19 cellular contexts compared by ENCODE assay signal in genomic region chr2:141260895-141261294, GRCh38.
DNase-seq lines count a peak whose midpoint lies in the region; ATAC-seq, FAIRE-seq and TF ChIP-seq lines count a peak whose summit lies in the region.
"Had no signal": no experiment of that assay in that cellular context is flagged by ENCODE, and none has a peak within 500 bp of the region (broad histone marks: within the 10 kb centered on the region; RNA-seq: fewer than 3 reads in every experiment).

No MANE protein-coding gene starts in this region.

- H3K79me2 ChIP-seq in HepG2 (ENCODE audit: insufficient read depth, low read length), result no peaks in the 10 kb centered on the region

- no peak overlapping the region for H2AK5ac ChIP-seq in neuronal stem cell (ENCODE audit: low read depth, low read length)

- H2BK5ac ChIP-seq in neuronal stem cell (ENCODE audit: low read length), result no peak overlapping the region

- TF ChIP-seq CTCF in HepG2 (CRISPR knock-in tag; IDR thresholded peaks at IDR 0.05) (no peak), right lobe of liver (IDR thresholded peaks at IDR 0.05) (no peak), MCF 10A (IDR thresholded peaks at IDR 0.05; ENCODE audit: unreplicated experiment) (no peak)

- no peak overlapping the region for H3K14ac ChIP-seq in neuronal stem cell (ENCODE audit: low read length)

- no peak overlapping the region for H4K91ac ChIP-seq in neuronal stem cell (ENCODE audit: low read depth, low read length, poor library complexity)

- H2AFZ ChIP-seq in HepG2 (ENCODE audit: low read length) (no peak overlapping the region), neuronal stem cell (ENCODE audit: low read length) (peak overlapping the region; percentile 1)

- TF ChIP-seq RAD21 in HepG2 (CRISPR knock-in tag; IDR thresholded peaks at IDR 0.05), result no peak

- no peak overlapping the region for H3K18ac ChIP-seq in neuronal stem cell (ENCODE audit: low read length)

- no peak for ATAC-seq in HepG2
- ATAC-seq in right lobe of liver, result no peak
- no peak for ATAC-seq in GM18858 (IDR thresholded peaks at IDR 0.05; ENCODE audit: unreplicated experiment)
- ATAC-seq: HCT116 had no signal

- TF ChIP-seq POLR2A in HepG2 (IDR thresholded peaks at IDR 0.05; ENCODE audit: insufficient read depth in 1 of 2, low read depth in 2 of 2, low read length in 2 of 2) (no peak), right lobe of liver (IDR thresholded peaks at IDR 0.05) (no peak)

- H3K9ac ChIP-seq in HepG2 (ENCODE audit: insufficient read depth, low read depth, low read length) (no peak overlapping the region), neuronal stem cell (ENCODE audit: low read depth, low read length, poor library complexity) (no peak overlapping the region)
- H3K9ac ChIP-seq: BLaER1 had no signal

- H3K36me3 ChIP-seq in HepG2 (replicated peaks in 1 of 2; ENCODE audit: control insufficient read depth in 1 of 2, insufficient read depth in 2 of 2, low read length in 2 of 2), result no peaks in the 10 kb centered on the region
- no peaks in the 10 kb centered on the region for H3K36me3 ChIP-seq in right lobe of liver
- H3K36me3 ChIP-seq in neuronal stem cell (replicated peaks in 1 of 2; ENCODE audit: control insufficient read depth in 2 of 2, insufficient read depth in 2 of 2, low read length in 2 of 2), result no peaks in the 10 kb centered on the region
- H3K36me3 ChIP-seq: BLaER1 had no signal

- no peak overlapping the region for H2BK12ac ChIP-seq in neuronal stem cell (ENCODE audit: low read length)

- H3K27me3 ChIP-seq in HepG2 (ENCODE audit: control insufficient read depth in 1 of 2, insufficient read depth in 2 of 2, low read length in 2 of 2), result no peaks in the 10 kb centered on the region
- H3K27me3 ChIP-seq in right lobe of liver, result no peaks in the 10 kb centered on the region
- no peaks in the 10 kb centered on the region for H3K27me3 ChIP-seq in neuronal stem cell (ENCODE audit: control insufficient read depth in 3 of 3, insufficient read depth in 3 of 3, low read depth in 1 of 3, low read length in 3 of 3)
- H3K27me3 ChIP-seq: BLaER1 had no signal

- no peak overlapping the region for H3K27ac Mint-ChIP-seq in MCF 10A (ENCODE audit: low read depth, unreplicated experiment)
- H3K27ac Mint-ChIP-seq: CD14-positive monocyte; CD4-positive, alpha-beta memory T cell; HFFc6 had no signal

- intact Hi-C loops in HepG2 (cut with micrococcal nuclease; ENCODE audit: unreplicated experiment), result no loop called here
- intact Hi-C loops in right lobe of liver (cut with DNase I), result no loop called here
- intact Hi-C loops in MCF 10A (cut with micrococcal nuclease), result loop anchor here (1.0 kb wide), 1 partner anchor 10 kb away; no protein-coding TSS in a partner anchor

- FAIRE-seq in HepG2 (lab: Jason Lieb, UNC), result no peak

- CTCF ChIA-PET in HepG2 (lab: Yijun Ruan, JAX; ENCODE audit: low intra/inter-chr PET ratio, low total read pairs), result no interaction called here
- CTCF ChIA-PET in MCF 10A (lab: Yijun Ruan, JAX), result no interaction called here

- H3K79me1 ChIP-seq in neuronal stem cell (ENCODE audit: low read depth, low read length), result no peaks in the 10 kb centered on the region

- H3K9me3 Mint-ChIP-seq in MCF 10A (ENCODE audit: unreplicated experiment), result no peaks in the 10 kb centered on the region

- H3K4me1 ChIP-seq in HepG2 (ENCODE audit: insufficient read depth, low read length), result no peaks in the 10 kb centered on the region
- H3K4me1 ChIP-seq in right lobe of liver, result no peaks in the 10 kb centered on the region
- no peaks in the 10 kb centered on the region for H3K4me1 ChIP-seq in neuronal stem cell (ENCODE audit: control insufficient read depth in 2 of 2, insufficient read depth in 1 of 2, low read depth in 1 of 2, low read length in 2 of 2)
- H3K4me1 ChIP-seq: BLaER1 had no signal

- H3K27ac ChIP-seq in HepG2 (ENCODE audit: extremely low read length, insufficient read depth, low read length) (no peak overlapping the region), right lobe of liver (no peak overlapping the region), neuronal stem cell (replicated peaks; ENCODE audit: low read length) (no peak overlapping the region)
- H3K27ac ChIP-seq: BLaER1, HL-60 had no signal

- peak; percentile 9 for DNase-seq in NCI-H2171 treated with DMSO at 0.1 percent for 48 hours (lab: John Stamatoyannopoulos, UW)
- DNase-seq in NCI-H2171 (lab: John Stamatoyannopoulos, UW), result no peak
- no peak for DNase-seq in HepG2 (ENCODE audit: low spot score)
- DNase-seq in right lobe of liver, result no peak
- no peak for DNase-seq in neuronal stem cell (ENCODE audit: low spot score)
- DNase-seq in MCF 10A (ENCODE audit: unreplicated experiment), result no peak
- DNase-seq: 8988T; CD4-positive, alpha-beta memory T cell; DMS153; DMS79; GF-D8; GOT3; H7; HFFc6 had no signal

- no peaks in the 10 kb centered on the region for H3K36me3 Mint-ChIP-seq in MCF 10A (ENCODE audit: insufficient read depth, unreplicated experiment)
- H3K36me3 Mint-ChIP-seq: CD14-positive monocyte; CD4-positive, alpha-beta memory T cell had no signal

- H3K4me3 ChIP-seq in HepG2 (replicated peaks in 1 of 3; ENCODE audit: insufficient read depth in 1 of 3, low read depth in 2 of 3, low read length in 3 of 3) (no peak overlapping the region), right lobe of liver (no peak overlapping the region), neuronal stem cell (ENCODE audit: low read length in 2 of 2) (no peak overlapping the region)
- H3K4me3 ChIP-seq: BLaER1 had no signal

- H4K8ac ChIP-seq in neuronal stem cell (ENCODE audit: low read depth, low read length), result no peak overlapping the region

- no peaks in the 10 kb centered on the region for H4K20me1 ChIP-seq in HepG2 (ENCODE audit: insufficient read depth, low read length)
- H4K20me1 ChIP-seq: BLaER1 had no signal

- BruUV-seq in HepG2 (replicated peaks; lab: Mats Ljungman, UMichigan) (no TSS peak), MCF 10A (replicated peaks; lab: Mats Ljungman, UMichigan) (no TSS peak)

- TF ChIP-seq EP300 in HepG2 (IDR thresholded peaks at IDR 0.05; ENCODE audit: low read depth in 2 of 2, low read length in 2 of 2) (no peak), HepG2 (CRISPR knock-in tag; IDR thresholded peaks at IDR 0.05; ENCODE audit: borderline replicate concordance) (no peak)

- no peak overlapping the region for H3K4me3 Mint-ChIP-seq in MCF 10A (ENCODE audit: unreplicated experiment)
- H3K4me3 Mint-ChIP-seq: CD14-positive monocyte; CD4-positive, alpha-beta memory T cell; HFFc6 had no signal

- in situ Hi-C loops in HepG2 (cut with HindIII; ENCODE audit: extremely low pct_ligation_motif_present, low pct_unique_long_range_greater_than_20kb), result no loop called here

- no peaks in the 10 kb centered on the region for H3K27me3 Mint-ChIP-seq in MCF 10A (ENCODE audit: insufficient read depth, unreplicated experiment)
- H3K27me3 Mint-ChIP-seq: CD4-positive, alpha-beta memory T cell had no signal

- no peak overlapping the region for H3K23ac ChIP-seq in neuronal stem cell (ENCODE audit: low read depth, low read length, poor library complexity)

- POLR2A ChIA-PET in HepG2 (lab: Yijun Ruan, JAX), result no interaction called here
- POLR2A ChIA-PET in MCF 10A (lab: Yijun Ruan, JAX), result no interaction called here

- H3K4me2 ChIP-seq in HepG2 (ENCODE audit: low read depth, low read length), result no peak overlapping the region
- no peak overlapping the region for H3K4me2 ChIP-seq in neuronal stem cell (ENCODE audit: insufficient read depth, low read length, poor library complexity, severe bottlenecking)
- H3K4me2 ChIP-seq: BLaER1 had no signal

- WGBS in HepG2 (ENCODE audit: low lambda C conversion rate), result 0% methylated on average over 1 of the region's 1 CpG
- WGBS in right lobe of liver (ENCODE audit: insufficient coverage, low coverage, low lambda C conversion rate, missing lambda C conversion rate), result 50% methylated on average over 1 of the region's 1 CpG
- WGBS in neuronal stem cell (ENCODE audit: extremely low coverage in 2 of 2, insufficient read length in 2 of 2, insufficient replicate concordance in 1 of 2), 2 donors, result no CpG with 5 or more reads among the region's 1 CpG

- H3K4ac ChIP-seq in neuronal stem cell (ENCODE audit: low read length), result no peak overlapping the region

- H2BK15ac ChIP-seq in neuronal stem cell (ENCODE audit: low read length), result no peak overlapping the region

- no peaks in the 10 kb centered on the region for H3K4me1 Mint-ChIP-seq in MCF 10A (ENCODE audit: insufficient read depth, unreplicated experiment)
- H3K4me1 Mint-ChIP-seq: CD14-positive monocyte; CD4-positive, alpha-beta memory T cell had no signal

- H3K9me3 ChIP-seq in HepG2 (ENCODE audit: low read length), result no peaks in the 10 kb centered on the region
- H3K9me3 ChIP-seq in right lobe of liver, result no peaks in the 10 kb centered on the region
- H3K9me3 ChIP-seq in neuronal stem cell (replicated peaks in 1 of 2; ENCODE audit: control insufficient read depth in 2 of 2, insufficient read depth in 1 of 2, low read depth in 1 of 2, low read length in 2 of 2), result no peaks in the 10 kb centered on the region

- no peak overlapping the region for H2BK120ac ChIP-seq in neuronal stem cell (ENCODE audit: low read depth, low read length)

TF ChIP-seq in HepG2, 621 proteins besides CTCF, POLR2A, EP300 and RAD21:
- TF ChIP-seq MAFF (IDR thresholded peaks at IDR 0.05; ENCODE audit: low read depth, low read length) (0 out of 2 replicates have a peak, but pooled peaks have one; percentile 4), ZNF580 (CRISPR knock-in tag; IDR thresholded peaks at IDR 0.05; ENCODE audit: borderline replicate concordance, low read depth) (no peak)
